In genomic region chr16:67874147-67874771, GRCh38 we compare ENCODE assay signal across 8 cellular contexts. TPM values are rescaled to one million over a fixed set of nuclear protein-coding genes. Genes with fewer than 3 reads are reported as not detected.
DNase-seq lines count a peak whose midpoint lies in the region; ATAC-seq, FAIRE-seq and TF ChIP-seq lines count a peak whose summit lies in the region.

No MANE protein-coding gene starts in this region.

- H2AFZ ChIP-seq in HepG2 (ENCODE audit: low read length), result no peak overlapping the region

- POLR2A ChIA-PET in activated naive CD8-positive, alpha-beta T cell treated with anti-CD3 and anti-CD28 coated beads, Interleukin-2, amount 10 ng/mL, durations not matched to agents 7 days and 5 days (lab: Charles Lee), result interaction anchor here (1.0 to 3.2 kb wide), 4 partner anchors 12 to 62 kb away, joined by 3 to 14 read pairs (median 6); partner anchors contain the start of genes CENPT and PSMB10
- POLR2A ChIA-PET in HepG2 (lab: Yijun Ruan, JAX), result interaction anchor here (0.6 kb wide), 1 partner anchor 58 kb away, joined by 3 read pairs; no protein-coding TSS in a partner anchor

- intact Hi-C loops in HepG2 (cut with micrococcal nuclease; ENCODE audit: unreplicated experiment), result loop anchor here (1.0 to 5.0 kb wide), 2 partner anchors 20 to 1337 kb away; no protein-coding TSS in a partner anchor

- no peak for TF ChIP-seq CTCF in HepG2 (CRISPR knock-in tag; IDR thresholded peaks at IDR 0.05)

- H3K36me3 ChIP-seq in HepG2 (replicated peaks in 1 of 2; ENCODE audit: control insufficient read depth in 1 of 2, insufficient read depth in 2 of 2, low read length in 2 of 2), result peaks cover 42 to 65% of the 10 kb centered on the region in 2 experiments
- peaks cover 49% of the 10 kb centered on the region for H3K36me3 ChIP-seq in thymus (ENCODE audit: control insufficient read depth, insufficient read depth)

- peaks cover 94% of the 10 kb centered on the region for H3K36me3 Mint-ChIP-seq in activated T-cell treated with anti-CD3 and anti-CD28 coated beads, Interleukin-2, amount 50 U/mL, for 24 hours (ENCODE audit: low read depth)
- H3K36me3 Mint-ChIP-seq in activated naive CD8-positive, alpha-beta T cell treated with anti-CD3 and anti-CD28 coated beads, Interleukin-2, amount 10 ng/mL, durations not matched to agents 7 days and 5 days, result peaks cover 11% of the 10 kb centered on the region

- H4K20me1 ChIP-seq in HepG2 (ENCODE audit: insufficient read depth, low read length), result peaks cover 15% of the 10 kb centered on the region

- H3K27me3 ChIP-seq in HepG2 (ENCODE audit: control insufficient read depth in 1 of 2, insufficient read depth in 2 of 2, low read length in 2 of 2) (no peaks in the 10 kb centered on the region; a peak in 1 of 5 replicates), thymus (ENCODE audit: control insufficient read depth, insufficient read depth) (no peaks in the 10 kb centered on the region)

- H3K27ac Mint-ChIP-seq in activated T-cell treated with anti-CD3 and anti-CD28 coated beads, Interleukin-2, amount 50 U/mL, for 24 hours, result peak overlapping the region; percentile 96
- peak overlapping the region; percentile 92 for H3K27ac Mint-ChIP-seq in activated naive CD8-positive, alpha-beta T cell treated with anti-CD3 and anti-CD28 coated beads, Interleukin-2, amount 10 ng/mL, durations not matched to agents 7 days and 5 days

- no peak for DNase-seq in activated T-cell treated with anti-CD3 and anti-CD28 coated beads, Interleukin-2, amount 50 U/mL, for 24 hours
- DNase-seq in activated T-cell treated with anti-CD3 and anti-CD28 coated beads for 4 hours (no peak), HepG2 (ENCODE audit: low spot score) (no peak), glomerular visceral epithelial cell (ENCODE audit: extremely low spot score) (no peak), activated gamma-delta T cell (lab: John Stamatoyannopoulos, UW) (no peak), HTR-8/SVneo (ENCODE audit: insufficient read length, low spot score) (no peak)
- no peak for DNase-seq in activated naive CD8-positive, alpha-beta T cell treated with anti-CD3 and anti-CD28 coated beads, Interleukin-2, amount 10 ng/mL, durations not matched to agents 7 days and 5 days

- H3K4me3 Mint-ChIP-seq in activated T-cell treated with anti-CD3 and anti-CD28 coated beads, Interleukin-2, amount 50 U/mL, for 24 hours, result peak overlapping the region; percentile 93
- peak overlapping the region; percentile 89 for H3K4me3 Mint-ChIP-seq in activated naive CD8-positive, alpha-beta T cell treated with anti-CD3 and anti-CD28 coated beads, Interleukin-2, amount 10 ng/mL, durations not matched to agents 7 days and 5 days

- TF ChIP-seq RAD21 in HepG2 (CRISPR knock-in tag; IDR thresholded peaks at IDR 0.05), result no peak

- CTCF ChIA-PET in HepG2 (lab: Yijun Ruan, JAX; ENCODE audit: low intra/inter-chr PET ratio, low total read pairs), result interaction anchor here (2.9 kb wide), 1 partner anchor 58 kb away, joined by 18 read pairs; no protein-coding TSS in a partner anchor

- BruUV-seq in HepG2 (replicated peaks; lab: Mats Ljungman, UMichigan), result TSS peak; percentile 50

- in situ Hi-C loops in HepG2 (cut with HindIII; ENCODE audit: extremely low pct_ligation_motif_present, low pct_unique_long_range_greater_than_20kb), result no loop called here

- H3K4me3 ChIP-seq in HepG2 (replicated peaks in 1 of 3; ENCODE audit: insufficient read depth in 1 of 3, low read depth in 2 of 3, low read length in 3 of 3) (peak overlapping the region; percentile 85 to 98 (median 87)), thymus (ENCODE audit: low read length) (peak overlapping the region; percentile 86)

- FAIRE-seq in HepG2 (lab: Jason Lieb, UNC) (no peak), HTR-8/SVneo (lab: Jason Lieb, UNC) (no peak)

- no peak for TF ChIP-seq EP300 in HepG2 (IDR thresholded peaks at IDR 0.05; ENCODE audit: low read depth in 2 of 2, low read length in 2 of 2)
- TF ChIP-seq EP300 in HepG2 (CRISPR knock-in tag; IDR thresholded peaks at IDR 0.05; ENCODE audit: borderline replicate concordance), result no peak

- TF ChIP-seq POLR2A in HepG2 (IDR thresholded peaks at IDR 0.05; ENCODE audit: insufficient read depth in 1 of 2, low read depth in 2 of 2, low read length in 2 of 2), result no peak

- peak overlapping the region; percentile 91 for H3K4me2 ChIP-seq in HepG2 (ENCODE audit: low read depth, low read length)

- peaks cover 31% of the 10 kb centered on the region for H3K79me2 ChIP-seq in HepG2 (ENCODE audit: insufficient read depth, low read length)

- H3K27ac ChIP-seq in HepG2 (ENCODE audit: extremely low read length, insufficient read depth, low read length) (peak overlapping the region; percentile 66), thymus (ENCODE audit: low read depth) (no peak overlapping the region)

- WGBS in HepG2 (ENCODE audit: low lambda C conversion rate), result 45% methylated on average over 6 of the region's 6 CpGs
- WGBS in thymus, result 73% methylated on average over 6 of the region's 6 CpGs

- no peaks in the 10 kb centered on the region for H3K9me3 Mint-ChIP-seq in activated T-cell treated with anti-CD3 and anti-CD28 coated beads, Interleukin-2, amount 50 U/mL, for 24 hours
- no peaks in the 10 kb centered on the region for H3K9me3 Mint-ChIP-seq in activated naive CD8-positive, alpha-beta T cell treated with anti-CD3 and anti-CD28 coated beads, Interleukin-2, amount 10 ng/mL, durations not matched to agents 7 days and 5 days

- peaks cover 30% of the 10 kb centered on the region for H3K4me1 ChIP-seq in HepG2 (ENCODE audit: insufficient read depth, low read length)
- peaks cover 13% of the 10 kb centered on the region for H3K4me1 ChIP-seq in thymus (ENCODE audit: control insufficient read depth, insufficient read depth, low read length)

- no peaks in the 10 kb centered on the region for H3K27me3 Mint-ChIP-seq in activated T-cell treated with anti-CD3 and anti-CD28 coated beads, Interleukin-2, amount 50 U/mL, for 24 hours
- no peaks in the 10 kb centered on the region for H3K27me3 Mint-ChIP-seq in activated naive CD8-positive, alpha-beta T cell treated with anti-CD3 and anti-CD28 coated beads, Interleukin-2, amount 10 ng/mL, durations not matched to agents 7 days and 5 days

- H3K9ac ChIP-seq in HepG2 (ENCODE audit: insufficient read depth, low read depth, low read length), result peak overlapping the region; percentile 85

- H3K9me3 ChIP-seq in HepG2 (ENCODE audit: low read length), result no peaks in the 10 kb centered on the region
- no peaks in the 10 kb centered on the region for H3K9me3 ChIP-seq in thymus (ENCODE audit: control insufficient read depth)

- no peak for ATAC-seq in activated naive CD8-positive, alpha-beta T cell treated with anti-CD3 and anti-CD28 coated beads, Interleukin-2, amount 10 ng/mL, durations not matched to agents 7 days and 5 days (ENCODE audit: low read depth)
- no peak for ATAC-seq in HepG2

- H3K4me1 Mint-ChIP-seq in activated T-cell treated with anti-CD3 and anti-CD28 coated beads, Interleukin-2, amount 50 U/mL, for 24 hours (ENCODE audit: low read depth), result peaks cover 35% of the 10 kb centered on the region
- peaks cover 24% of the 10 kb centered on the region for H3K4me1 Mint-ChIP-seq in activated naive CD8-positive, alpha-beta T cell treated with anti-CD3 and anti-CD28 coated beads, Interleukin-2, amount 10 ng/mL, durations not matched to agents 7 days and 5 days

RNA-seq across cellular contexts. Expression of gene EDC4, which starts 1.4 kb away (rescaled TPM):
- total RNA-seq in activated naive CD8-positive, alpha-beta T cell treated with anti-CD3 and anti-CD28 coated beads, Interleukin-2, amount 10 ng/mL, durations not matched to agents 7 days and 5 days, result 100 to 1,000 TPM; 119 to 130 TPM
- 53.4 and 59.1 TPM in 2 replicates for total RNA-seq in HepG2 (2016; rRNA removed; fragmentation: Illumina TruSeq; extraction: Trizol)
- total RNA-seq in HepG2 (2016; cell fraction: cytosol; rRNA removed; fragmentation: Illumina TruSeq; extraction: Trizol; ENCODE audit: low read depth), result 3.4 and 6.4 TPM in 2 replicates
- total RNA-seq in HepG2 (2016; cell fraction: insoluble cytoplasmic fraction; rRNA removed; fragmentation: Illumina TruSeq; extraction: Trizol), result 49.7 and 63.5 TPM in 2 replicates
- total RNA-seq in HepG2 (2016; cell fraction: membrane; rRNA removed; fragmentation: Illumina TruSeq; extraction: Trizol), result 14.5 and 17.3 TPM in 2 replicates
- total RNA-seq in HepG2 (2016; cell fraction: nucleus; rRNA removed; fragmentation: Illumina TruSeq; extraction: Trizol), result 56.7 and 57.8 TPM in 2 replicates
- polyA plus RNA-seq in HepG2 (2011; rRNA removed) (51.4 and 65.8 TPM in 2 replicates), thymus (45.0 TPM)
- polyA plus RNA-seq in HepG2 (2011; cell fraction: cytosol; rRNA removed), result 31.1 and 42.0 TPM in 2 replicates
- 315 and 402 TPM in 2 replicates for polyA plus RNA-seq in HepG2 (2011; cell fraction: nucleus; rRNA removed)
- polyA plus RNA-seq in HepG2 (2012), result 35.8 and 45.8 TPM in 2 replicates
- 3.8 and 5.4 TPM in 2 replicates for polyA plus RNA-seq in HepG2 (2016; cell fraction: cytosol; fragmentation: Illumina TruSeq; extraction: Trizol; ENCODE audit: low read depth)
- polyA plus RNA-seq in HepG2 (2016; cell fraction: insoluble cytoplasmic fraction; fragmentation: Illumina TruSeq; extraction: Trizol; ENCODE audit: low read depth), result 41.9 and 50.8 TPM in 2 replicates
- 4.5 and 8.2 TPM in 2 replicates for polyA plus RNA-seq in HepG2 (2016; cell fraction: membrane; fragmentation: Illumina TruSeq; extraction: Trizol; ENCODE audit: low read depth)
- 159 and 172 TPM in 2 replicates for polyA plus RNA-seq in HepG2 (2016; cell fraction: nucleus; fragmentation: Illumina TruSeq; extraction: Trizol; ENCODE audit: insufficient read depth, low read depth)
- polyA minus RNA-seq in HepG2 (2011; rRNA and poly(A)+ RNA removed; ENCODE audit: low replicate concordance), result 150 and 170 TPM in 2 replicates
- polyA minus RNA-seq in HepG2 (2011; cell fraction: cytosol; rRNA and poly(A)+ RNA removed), result 37.8 and 44.5 TPM in 2 replicates
- 61.0 and 65.3 TPM in 2 replicates for polyA minus RNA-seq in HepG2 (2011; cell fraction: nucleus; rRNA and poly(A)+ RNA removed)

RNA-seq across cellular contexts. Expression of gene NRN1L, which starts 10.4 kb away (rescaled TPM):
- total RNA-seq in activated naive CD8-positive, alpha-beta T cell treated with anti-CD3 and anti-CD28 coated beads, Interleukin-2, amount 10 ng/mL, durations not matched to agents 7 days and 5 days, result 1 to 10 TPM; 2.1 to 3.1 TPM
- total RNA-seq in HepG2 (2016; rRNA removed; fragmentation: Illumina TruSeq; extraction: Trizol), result 0.53 TPM in 1 of 2 replicates, not detected in the other
- not detected in 2 replicates for total RNA-seq in HepG2 (2016; cell fraction: cytosol; rRNA removed; fragmentation: Illumina TruSeq; extraction: Trizol; ENCODE audit: low read depth)
- 0.24 TPM in 1 of 2 replicates, not detected in the other for total RNA-seq in HepG2 (2016; cell fraction: insoluble cytoplasmic fraction; rRNA removed; fragmentation: Illumina TruSeq; extraction: Trizol)
- 0.38 TPM in 1 of 2 replicates, not detected in the other for total RNA-seq in HepG2 (2016; cell fraction: membrane; rRNA removed; fragmentation: Illumina TruSeq; extraction: Trizol)
- not detected in 2 replicates for total RNA-seq in HepG2 (2016; cell fraction: nucleus; rRNA removed; fragmentation: Illumina TruSeq; extraction: Trizol)
- polyA plus RNA-seq in HepG2 (2011; rRNA removed) (1.2 and 1.3 TPM in 2 replicates), thymus (5.6 TPM)
- polyA plus RNA-seq in HepG2 (2011; cell fraction: cytosol; rRNA removed), result 0.33 and 0.93 TPM in 2 replicates
- polyA plus RNA-seq in HepG2 (2011; cell fraction: nucleus; rRNA removed), result 11.7 and 16.3 TPM in 2 replicates
- polyA plus RNA-seq in HepG2 (2012), result 0.90 and 2.0 TPM in 2 replicates
- 0.19 TPM in 1 of 2 replicates, not detected in the other for polyA plus RNA-seq in HepG2 (2016; cell fraction: cytosol; fragmentation: Illumina TruSeq; extraction: Trizol; ENCODE audit: low read depth)
- polyA plus RNA-seq in HepG2 (2016; cell fraction: insoluble cytoplasmic fraction; fragmentation: Illumina TruSeq; extraction: Trizol; ENCODE audit: low read depth), result not detected in 2 replicates
- not detected in 2 replicates for polyA plus RNA-seq in HepG2 (2016; cell fraction: membrane; fragmentation: Illumina TruSeq; extraction: Trizol; ENCODE audit: low read depth)
- polyA plus RNA-seq in HepG2 (2016; cell fraction: nucleus; fragmentation: Illumina TruSeq; extraction: Trizol; ENCODE audit: insufficient read depth, low read depth), result 1.4 and 1.9 TPM in 2 replicates
- polyA minus RNA-seq in HepG2 (2011; rRNA and poly(A)+ RNA removed; ENCODE audit: low replicate concordance), result 0.86 TPM in 1 of 2 replicates, not detected in the other
- polyA minus RNA-seq in HepG2 (2011; cell fraction: cytosol; rRNA and poly(A)+ RNA removed), result not detected in 2 replicates
- not detected in 2 replicates for polyA minus RNA-seq in HepG2 (2011; cell fraction: nucleus; rRNA and poly(A)+ RNA removed)

RNA-seq across cellular contexts. Expression of gene PSKH1, which starts 18.8 kb away (rescaled TPM):
- total RNA-seq in activated naive CD8-positive, alpha-beta T cell treated with anti-CD3 and anti-CD28 coated beads, Interleukin-2, amount 10 ng/mL, durations not matched to agents 7 days and 5 days, result 10 to 100 TPM; 22.8 to 25.6 TPM
- 8.4 and 12.9 TPM in 2 replicates for total RNA-seq in HepG2 (2016; rRNA removed; fragmentation: Illumina TruSeq; extraction: Trizol)
- total RNA-seq in HepG2 (2016; cell fraction: cytosol; rRNA removed; fragmentation: Illumina TruSeq; extraction: Trizol; ENCODE audit: low read depth), result 19.3 and 21.7 TPM in 2 replicates
- total RNA-seq in HepG2 (2016; cell fraction: insoluble cytoplasmic fraction; rRNA removed; fragmentation: Illumina TruSeq; extraction: Trizol), result 11.2 and 11.8 TPM in 2 replicates
- total RNA-seq in HepG2 (2016; cell fraction: membrane; rRNA removed; fragmentation: Illumina TruSeq; extraction: Trizol), result 29.0 and 30.2 TPM in 2 replicates
- 10.0 and 11.3 TPM in 2 replicates for total RNA-seq in HepG2 (2016; cell fraction: nucleus; rRNA removed; fragmentation: Illumina TruSeq; extraction: Trizol)
- polyA plus RNA-seq in HepG2 (2011; rRNA removed), result 19.1 and 45.7 TPM in 2 replicates
- polyA plus RNA-seq in HepG2 (2011; cell fraction: cytosol; rRNA removed), result 25.6 and 28.0 TPM in 2 replicates
- 28.8 and 29.7 TPM in 2 replicates for polyA plus RNA-seq in HepG2 (2011; cell fraction: nucleus; rRNA removed)
- polyA plus RNA-seq in HepG2 (2012), result 18.9 and 23.9 TPM in 2 replicates
- 17.3 and 28.4 TPM in 2 replicates for polyA plus RNA-seq in HepG2 (2016; cell fraction: cytosol; fragmentation: Illumina TruSeq; extraction: Trizol; ENCODE audit: low read depth)
- polyA plus RNA-seq in HepG2 (2016; cell fraction: insoluble cytoplasmic fraction; fragmentation: Illumina TruSeq; extraction: Trizol; ENCODE audit: low read depth), result 25.1 and 27.8 TPM in 2 replicates
- 46.7 and 49.0 TPM in 2 replicates for polyA plus RNA-seq in HepG2 (2016; cell fraction: membrane; fragmentation: Illumina TruSeq; extraction: Trizol; ENCODE audit: low read depth)
- polyA plus RNA-seq in HepG2 (2016; cell fraction: nucleus; fragmentation: Illumina TruSeq; extraction: Trizol; ENCODE audit: insufficient read depth, low read depth), result 19.1 and 27.5 TPM in 2 replicates
- polyA minus RNA-seq in HepG2 (2011; rRNA and poly(A)+ RNA removed; ENCODE audit: low replicate concordance), result 49.1 and 87.7 TPM in 2 replicates
- polyA minus RNA-seq in HepG2 (2011; cell fraction: cytosol; rRNA and poly(A)+ RNA removed), result 17.5 and 18.7 TPM in 2 replicates
- 16.0 and 20.4 TPM in 2 replicates for polyA minus RNA-seq in HepG2 (2011; cell fraction: nucleus; rRNA and poly(A)+ RNA removed)
- 12.6 TPM for polyA plus RNA-seq in thymus

RNA-seq across cellular contexts. Expression of gene CENPT, which starts 26.8 kb away (rescaled TPM):
- total RNA-seq in activated naive CD8-positive, alpha-beta T cell treated with anti-CD3 and anti-CD28 coated beads, Interleukin-2, amount 10 ng/mL, durations not matched to agents 7 days and 5 days, result 10 to 100 TPM; 84.0 to 90.7 TPM
- total RNA-seq in HepG2 (2016; rRNA removed; fragmentation: Illumina TruSeq; extraction: Trizol), result 24.8 and 43.3 TPM in 2 replicates
- 11.2 and 11.7 TPM in 2 replicates for total RNA-seq in HepG2 (2016; cell fraction: cytosol; rRNA removed; fragmentation: Illumina TruSeq; extraction: Trizol; ENCODE audit: low read depth)
- total RNA-seq in HepG2 (2016; cell fraction: insoluble cytoplasmic fraction; rRNA removed; fragmentation: Illumina TruSeq; extraction: Trizol), result 22.8 and 43.9 TPM in 2 replicates
- total RNA-seq in HepG2 (2016; cell fraction: membrane; rRNA removed; fragmentation: Illumina TruSeq; extraction: Trizol), result 7.4 and 8.2 TPM in 2 replicates
- total RNA-seq in HepG2 (2016; cell fraction: nucleus; rRNA removed; fragmentation: Illumina TruSeq; extraction: Trizol), result 43.8 and 49.8 TPM in 2 replicates
- polyA plus RNA-seq in HepG2 (2011; rRNA removed), result 40.9 and 51.3 TPM in 2 replicates
- polyA plus RNA-seq in HepG2 (2011; cell fraction: cytosol; rRNA removed), result 17.4 and 28.9 TPM in 2 replicates
- polyA plus RNA-seq in HepG2 (2011; cell fraction: nucleus; rRNA removed), result 414 and 516 TPM in 2 replicates
- polyA plus RNA-seq in HepG2 (2012), result 22.1 and 28.1 TPM in 2 replicates
- polyA plus RNA-seq in HepG2 (2016; cell fraction: cytosol; fragmentation: Illumina TruSeq; extraction: Trizol; ENCODE audit: low read depth), result 3.3 and 4.0 TPM in 2 replicates
- polyA plus RNA-seq in HepG2 (2016; cell fraction: insoluble cytoplasmic fraction; fragmentation: Illumina TruSeq; extraction: Trizol; ENCODE audit: low read depth), result 22.0 and 24.2 TPM in 2 replicates
- 4.4 and 6.6 TPM in 2 replicates for polyA plus RNA-seq in HepG2 (2016; cell fraction: membrane; fragmentation: Illumina TruSeq; extraction: Trizol; ENCODE audit: low read depth)
- 153 and 170 TPM in 2 replicates for polyA plus RNA-seq in HepG2 (2016; cell fraction: nucleus; fragmentation: Illumina TruSeq; extraction: Trizol; ENCODE audit: insufficient read depth, low read depth)
- 38.6 and 47.8 TPM in 2 replicates for polyA minus RNA-seq in HepG2 (2011; rRNA and poly(A)+ RNA removed; ENCODE audit: low replicate concordance)
- 8.8 and 11.4 TPM in 2 replicates for polyA minus RNA-seq in HepG2 (2011; cell fraction: cytosol; rRNA and poly(A)+ RNA removed)
- 35.9 and 44.5 TPM in 2 replicates for polyA minus RNA-seq in HepG2 (2011; cell fraction: nucleus; rRNA and poly(A)+ RNA removed)
- polyA plus RNA-seq in thymus, result 101 TPM

RNA-seq across cellular contexts. Expression of gene NUTF2, which starts 27.5 kb away (rescaled TPM):
- 10 to 100 TPM; 88.4 TPM for total RNA-seq in activated naive CD8-positive, alpha-beta T cell treated with anti-CD3 and anti-CD28 coated beads, Interleukin-2, amount 10 ng/mL, durations not matched to agents 7 days and 5 days
- 214 and 224 TPM in 2 replicates for total RNA-seq in HepG2 (2016; rRNA removed; fragmentation: Illumina TruSeq; extraction: Trizol)
- total RNA-seq in HepG2 (2016; cell fraction: cytosol; rRNA removed; fragmentation: Illumina TruSeq; extraction: Trizol; ENCODE audit: low read depth), result 79.7 and 100.0 TPM in 2 replicates
- 209 and 229 TPM in 2 replicates for total RNA-seq in HepG2 (2016; cell fraction: insoluble cytoplasmic fraction; rRNA removed; fragmentation: Illumina TruSeq; extraction: Trizol)
- total RNA-seq in HepG2 (2016; cell fraction: membrane; rRNA removed; fragmentation: Illumina TruSeq; extraction: Trizol), result 120 and 150 TPM in 2 replicates
- total RNA-seq in HepG2 (2016; cell fraction: nucleus; rRNA removed; fragmentation: Illumina TruSeq; extraction: Trizol), result 79.9 and 90.1 TPM in 2 replicates
- polyA plus RNA-seq in HepG2 (2011; rRNA removed) (168 and 198 TPM in 2 replicates), thymus (106 TPM)
- 212 and 299 TPM in 2 replicates for polyA plus RNA-seq in HepG2 (2011; cell fraction: cytosol; rRNA removed)
- 132 and 146 TPM in 2 replicates for polyA plus RNA-seq in HepG2 (2011; cell fraction: nucleus; rRNA removed)
- polyA plus RNA-seq in HepG2 (2012), result 140 and 216 TPM in 2 replicates
- polyA plus RNA-seq in HepG2 (2016; cell fraction: cytosol; fragmentation: Illumina TruSeq; extraction: Trizol; ENCODE audit: low read depth), result 108 and 138 TPM in 2 replicates
- 277 and 305 TPM in 2 replicates for polyA plus RNA-seq in HepG2 (2016; cell fraction: insoluble cytoplasmic fraction; fragmentation: Illumina TruSeq; extraction: Trizol; ENCODE audit: low read depth)
- polyA plus RNA-seq in HepG2 (2016; cell fraction: membrane; fragmentation: Illumina TruSeq; extraction: Trizol; ENCODE audit: low read depth), result 139 and 154 TPM in 2 replicates
- polyA plus RNA-seq in HepG2 (2016; cell fraction: nucleus; fragmentation: Illumina TruSeq; extraction: Trizol; ENCODE audit: insufficient read depth, low read depth), result 173 and 182 TPM in 2 replicates
- 366 and 394 TPM in 2 replicates for polyA minus RNA-seq in HepG2 (2011; rRNA and poly(A)+ RNA removed; ENCODE audit: low replicate concordance)
- polyA minus RNA-seq in HepG2 (2011; cell fraction: cytosol; rRNA and poly(A)+ RNA removed), result 157 and 165 TPM in 2 replicates
- 60.0 and 81.7 TPM in 2 replicates for polyA minus RNA-seq in HepG2 (2011; cell fraction: nucleus; rRNA and poly(A)+ RNA removed)
